Comparison of ENCODE assay signal across 16 cellular contexts in the genomic region with DNA sequence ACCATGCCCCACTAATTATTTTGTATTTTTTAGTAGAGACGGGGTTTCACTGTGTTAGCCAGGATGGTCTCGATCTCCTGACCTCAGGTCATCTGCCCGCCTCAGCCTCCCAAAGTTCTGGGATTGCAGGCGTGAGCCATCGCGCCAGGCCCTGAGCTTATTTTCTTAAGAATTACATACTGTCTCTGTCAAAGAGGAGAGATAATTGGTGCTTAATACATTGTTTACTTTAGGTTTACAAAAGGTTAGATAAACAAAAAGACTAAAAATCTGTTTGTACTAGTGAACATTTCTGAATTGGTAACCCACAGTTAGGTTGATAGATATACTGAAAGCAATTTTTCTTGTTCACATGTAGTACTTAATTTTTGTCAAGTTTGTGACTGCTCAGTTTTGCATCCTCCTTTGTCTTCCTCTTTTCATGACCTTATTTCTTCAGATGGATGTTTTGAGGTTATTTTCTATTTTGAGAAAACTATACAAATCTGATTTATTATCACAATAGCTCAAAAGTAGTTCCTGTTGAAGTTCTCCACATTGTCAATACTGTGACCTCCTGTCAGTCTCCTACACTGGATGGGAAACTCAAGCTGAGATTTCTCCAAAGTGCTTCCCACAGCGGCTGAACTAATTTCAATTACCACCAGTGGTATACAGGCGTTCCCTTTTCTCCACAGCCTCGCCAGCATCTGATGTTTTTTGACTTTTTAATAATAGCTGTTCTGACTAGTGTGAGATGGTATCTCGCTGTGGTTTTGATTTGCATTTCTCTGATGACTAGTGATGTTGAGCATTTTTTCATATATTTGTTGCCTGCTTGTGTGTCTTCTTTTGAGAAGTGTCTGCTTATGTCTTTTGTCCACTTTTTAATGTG. TPM values are rescaled to one million over a fixed set of nuclear protein-coding genes. Genes with fewer than 3 reads are reported as not detected.
DNase-seq lines count a peak whose midpoint lies in the region; ATAC-seq and TF ChIP-seq lines count a peak whose summit lies in the region.
"Had no signal": no experiment of that assay in that cellular context is flagged by ENCODE, and none has a peak within 500 bp of the region (broad histone marks: within the 10 kb centered on the region; RNA-seq: fewer than 3 reads in every experiment).

No MANE protein-coding gene starts in this region.

- intact Hi-C loops in spleen (cut with DNase I; ENCODE audit: low total_unique reads): no loop called here

- TF ChIP-seq CTCF in spleen (IDR thresholded peaks at IDR 0.05 in 8 of 11, conservative IDR thresholded peaks at IDR 0.05 in 3 of 11): no peak

- 70 to 75% (median 71%) methylated on average over 10 of the region's 10 CpGs for WGBS in spleen, 5 donors

- peaks cover 0 to 22% (median 0%) of the 10 kb centered on the region in 7 donors for H3K27me3 ChIP-seq in spleen (replicated peaks in 1 of 7)
- H3K27me3 ChIP-seq: MG63, upper lobe of left lung had no signal

- H3K4me3 Mint-ChIP-seq in T-helper 17 cell: no peak overlapping the region
- H3K4me3 Mint-ChIP-seq: activated CD8-positive, alpha-beta memory T cell treated with anti-CD3 and anti-CD28 coated beads, Interleukin-2, amount 10 ng/mL, durations not matched to agents 7 days and 5 days; natural killer cell treated with Interleukin-12 subunit alpha and Interleukin-12 subunit beta and Interleukin-15 and Interleukin-18, amount 100 ng/mL, for 72 hours had no signal

- H3K36me3 ChIP-seq in spleen: no peaks in the 10 kb centered on the region
- H3K36me3 ChIP-seq: MG63, upper lobe of left lung had no signal

- H3K27me3 Mint-ChIP-seq in T-helper 17 cell: peaks cover 42% of the 10 kb centered on the region

- H3K4me3 ChIP-seq in spleen: peak overlapping the region in 1 of 8 donors; percentile 32
- H3K4me3 ChIP-seq: MG63, skin epidermis, upper lobe of left lung had no signal

- no peaks in the 10 kb centered on the region for H3K36me3 Mint-ChIP-seq in T-helper 17 cell (ENCODE audit: low read depth)
- H3K36me3 Mint-ChIP-seq: activated CD8-positive, alpha-beta memory T cell treated with anti-CD3 and anti-CD28 coated beads, Interleukin-2, amount 10 ng/mL, durations not matched to agents 7 days and 5 days; natural killer cell treated with Interleukin-12 subunit alpha and Interleukin-12 subunit beta and Interleukin-15 and Interleukin-18, amount 100 ng/mL, for 72 hours had no signal

- H3K27ac ChIP-seq in spleen: peak overlapping the region; percentile 4 to 80 (median 63)
- H3K27ac ChIP-seq: skin epidermis, upper lobe of left lung had no signal

- H3K4me1 ChIP-seq in spleen: peaks cover 4 to 55% (median 12%) of the 10 kb centered on the region in 6 donors
- H3K4me1 ChIP-seq: upper lobe of left lung had no signal

- DNase-seq in SKM-1 treated with dmso at 0.1 percent for 144 hours (lab: John Stamatoyannopoulos, UW; ENCODE audit: unreplicated experiment) (peak; percentile 38), SKM-1 (lab: John Stamatoyannopoulos, UW; ENCODE audit: unreplicated experiment) (no peak), MV-4-11 (lab: John Stamatoyannopoulos, UW) (peak; percentile 90), T-helper 17 cell (no peak), spleen (no peak), germinal center (ENCODE audit: low spot score) (no peak), Ammon's horn (ENCODE audit: low spot score) (no peak)
- DNase-seq: activated CD8-positive, alpha-beta memory T cell treated with anti-CD3 and anti-CD28 coated beads, Interleukin-2, amount 10 ng/mL, durations not matched to agents 7 days and 5 days; cortex of kidney; kidney; MG63; T-helper 9 cell; upper lobe of left lung had no signal

- H3K9me3 ChIP-seq in T-helper 17 cell (ENCODE audit: control insufficient read depth, low read length, poor library complexity, severe bottlenecking) (no peaks in the 10 kb centered on the region), spleen (peaks cover 0 to 8% (median 3%) of the 10 kb centered on the region in 8 donors)
- H3K9me3 ChIP-seq: MG63, upper lobe of left lung had no signal

- H3K27ac Mint-ChIP-seq in T-helper 17 cell: no peak overlapping the region
- H3K27ac Mint-ChIP-seq: activated CD8-positive, alpha-beta memory T cell treated with anti-CD3 and anti-CD28 coated beads, Interleukin-2, amount 10 ng/mL, durations not matched to agents 7 days and 5 days; natural killer cell treated with Interleukin-12 subunit alpha and Interleukin-12 subunit beta and Interleukin-15 and Interleukin-18, amount 100 ng/mL, for 72 hours had no signal

- ATAC-seq in T-helper 17 cell: peak; percentile 46
- no peak for ATAC-seq in GM18858 (IDR thresholded peaks at IDR 0.05; ENCODE audit: unreplicated experiment)
- ATAC-seq: activated CD8-positive, alpha-beta memory T cell treated with anti-CD3 and anti-CD28 coated beads, Interleukin-2, amount 10 ng/mL, durations not matched to agents 7 days and 5 days; natural killer cell treated with Interleukin-12 subunit alpha and Interleukin-12 subunit beta and Interleukin-15 and Interleukin-18, amount 100 ng/mL, for 72 hours had no signal

- H3K4me1 Mint-ChIP-seq in T-helper 17 cell: peaks cover 7% of the 10 kb centered on the region
- H3K4me1 Mint-ChIP-seq: activated CD8-positive, alpha-beta memory T cell treated with anti-CD3 and anti-CD28 coated beads, Interleukin-2, amount 10 ng/mL, durations not matched to agents 7 days and 5 days had no signal

- no peak for TF ChIP-seq POLR2A in spleen (IDR thresholded peaks at IDR 0.05)

RNA-seq across cellular contexts. Expression of gene HHEX, which starts 22.5 kb away (rescaled TPM):
- total RNA-seq in T-helper 17 cell: 1 to 10 TPM; 3.9 to 4.9 TPM
- total RNA-seq in spleen: 10 to 100 TPM; 45.9 to 74.3 (median 51.9) TPM
- polyA plus RNA-seq in spleen: 10 to 100 TPM; 57.5 to 81.1 (median 79.8) TPM

Comparison
In these comparisons a context has a peak if more than half of its experiments do, and no peak if none do; other contexts are left out.
1. DNase-seq: peak in SKM-1 treated with dmso at 0.1 percent for 144 hours (single experiment) and MV-4-11 (single experiment); none in SKM-1 (single experiment), T-helper 17 cell (0 of 3), spleen (single experiment), germinal center (single experiment) and Ammon's horn (single experiment).
2. RNA of gene HHEX, which starts 22.5 kb away (total RNA-seq): 45.9 to 74.3 TPM in spleen; 3.9 to 4.9 TPM in T-helper 17 cell; every median in the first group is over 4 times any median in the second.